Comparison of ENCODE assay signal across 12 cellular contexts in the genomic region with DNA sequence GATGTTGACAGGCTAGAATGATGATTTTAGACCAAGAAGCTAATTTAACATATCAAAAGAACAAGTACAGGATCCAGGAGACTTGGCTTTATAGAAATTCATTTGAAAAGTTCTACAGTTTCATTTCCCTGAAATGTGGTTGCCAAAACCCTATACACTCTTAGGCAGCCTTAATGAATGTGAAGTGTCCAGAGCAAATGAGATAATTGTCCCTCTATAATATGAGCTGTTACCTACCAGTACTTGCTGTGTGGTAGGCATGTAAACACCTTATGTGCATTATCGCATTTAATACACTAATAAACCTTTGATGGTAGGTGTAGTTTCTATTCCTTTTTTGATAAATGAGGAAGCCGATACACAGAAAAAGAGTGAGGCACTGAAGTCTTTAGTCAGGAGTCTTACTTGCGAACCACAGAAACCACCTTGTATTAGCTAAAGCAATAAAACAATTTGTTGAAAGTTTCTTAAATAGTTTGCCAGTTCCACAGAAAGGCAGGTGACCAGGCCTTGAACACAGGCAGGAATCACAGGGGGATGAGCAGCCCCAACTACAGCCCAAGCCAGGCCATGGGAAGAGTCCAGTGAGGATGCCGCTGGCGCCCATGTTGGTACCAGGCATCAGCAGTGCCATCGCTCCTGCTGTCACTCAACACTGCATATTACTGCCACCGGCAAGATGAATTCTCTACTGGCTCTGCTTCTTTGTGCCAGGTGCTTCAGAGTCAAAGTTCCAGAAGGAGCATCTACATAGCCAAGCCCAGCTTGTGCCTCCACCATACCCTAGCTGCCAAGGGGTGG.
A peak's percentile ranks its signal among the peaks of the same experiment; 100 is the strongest.
DNase-seq lines count a peak whose midpoint lies in the region; ATAC-seq, FAIRE-seq and TF ChIP-seq lines count a peak whose summit lies in the region.
"Had no signal": no experiment of that assay in that cellular context is flagged by ENCODE, and none has a peak within 500 bp of the region (broad histone marks: within the 10 kb centered on the region; RNA-seq: fewer than 3 reads in every experiment).

No MANE protein-coding gene starts in this region.

- no peaks in the 10 kb centered on the region for H3K27me3 ChIP-seq in spleen (replicated peaks in 1 of 7)
- H3K27me3 ChIP-seq: esophagus muscularis mucosa, vagina had no signal

- DNase-seq in GM19239 (ENCODE audit: insufficient read length, low spot score) (no peak), NAMALWA (ENCODE audit: low spot score) (peak; percentile 70), spleen (no peak), OCI-M2 (lab: John Stamatoyannopoulos, UW; ENCODE audit: unreplicated experiment) (no peak), AG08395 (ENCODE audit: low spot score) (no peak), left ventricle myocardium superior (no peak)
- DNase-seq: activated CD4-positive, alpha-beta T cell treated with anti-CD3 and anti-CD28 coated beads for 4 hours; central memory CD4-positive, alpha-beta T cell; SHP77 had no signal

- H3K4me1 ChIP-seq in spleen: peaks cover 36 to 68% (median 48%) of the 10 kb centered on the region in 6 donors
- H3K4me1 ChIP-seq: vagina had no signal

- peak; percentile 46 for ATAC-seq in HG02678 (IDR thresholded peaks at IDR 0.05; ENCODE audit: unreplicated experiment)
- ATAC-seq in left ventricle myocardium superior: no peak

- 54 to 75% (median 59%) methylated on average over 7 of the region's 7 CpGs for WGBS in spleen, 5 donors

- peak overlapping the region; percentile 4 to 81 (median 56) for H3K27ac ChIP-seq in spleen
- H3K27ac ChIP-seq: vagina had no signal

- peaks cover 0 to 87% (median 32%) of the 10 kb centered on the region in 6 donors for H3K36me3 ChIP-seq in spleen

- intact Hi-C loops in spleen (cut with DNase I; ENCODE audit: low total_unique reads) (loop anchor here (5.0 kb wide), 1 partner anchor 133 kb away; no protein-coding TSS in a partner anchor), left ventricle myocardium superior (cut with micrococcal nuclease) (loop anchor here (5.0 kb wide), 1 partner anchor 133 kb away; no protein-coding TSS in a partner anchor)

- TF ChIP-seq CTCF in spleen (IDR thresholded peaks at IDR 0.05 in 8 of 11, conservative IDR thresholded peaks at IDR 0.05 in 3 of 11): no peak

- H3K4me3 ChIP-seq in spleen: no peak overlapping the region
- H3K4me3 ChIP-seq: esophagus muscularis mucosa, vagina had no signal

- FAIRE-seq in GM19239 (lab: Jason Lieb, UNC): peak; percentile 91

- TF ChIP-seq POLR2A in spleen (IDR thresholded peaks at IDR 0.05): no peak

- H3K9me3 ChIP-seq in spleen: no peaks in the 10 kb centered on the region
- H3K9me3 ChIP-seq: esophagus muscularis mucosa, vagina had no signal
